Comparison of ENCODE assay signal across 8 cellular contexts in the genomic region with DNA sequence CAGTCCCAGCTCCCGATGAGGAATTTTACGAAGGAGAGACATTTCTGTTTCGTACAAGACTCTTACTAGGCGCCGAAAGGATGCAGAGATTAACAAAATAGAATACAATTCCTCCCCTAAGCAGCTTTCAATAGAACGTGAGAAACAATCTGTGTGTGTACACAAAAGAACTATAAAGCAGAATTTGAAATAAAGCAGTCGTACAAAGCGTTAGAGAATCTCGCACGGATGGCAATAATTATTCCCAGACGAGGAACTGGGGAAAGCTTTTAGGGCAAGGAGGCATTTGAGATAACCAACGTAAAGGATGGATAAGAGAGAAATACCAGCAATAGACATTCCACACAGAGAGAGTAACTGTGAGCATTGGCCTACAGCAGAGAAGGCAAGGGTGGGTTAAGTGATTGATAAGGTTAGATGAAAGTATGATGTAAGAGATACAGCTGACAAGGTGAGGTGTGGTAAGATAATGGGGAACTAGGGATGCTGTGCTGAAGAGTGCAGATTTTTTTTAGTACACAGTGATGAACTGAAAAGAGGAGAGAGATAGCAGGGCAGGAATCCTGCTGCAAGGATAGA. TPM values are rescaled to one million over a fixed set of nuclear protein-coding genes. Genes with fewer than 3 reads are reported as not detected.
DNase-seq lines count a peak whose midpoint lies in the region; ATAC-seq and TF ChIP-seq lines count a peak whose summit lies in the region.

No MANE protein-coding gene starts in this region.

- ATAC-seq in naive B cell (ENCODE audit: low read depth in 2 of 2) (no peak), GM18867 (IDR thresholded peaks at IDR 0.05; ENCODE audit: unreplicated experiment) (no peak), GM21390 (IDR thresholded peaks at IDR 0.05; ENCODE audit: unreplicated experiment) (no peak)

- peak overlapping the region; percentile 70 for H3K4me3 ChIP-seq in AG10803 (ENCODE audit: low read length)
- peak overlapping the region; percentile 45 to 61 for H3K4me3 ChIP-seq in cardiac fibroblast (replicated peaks in 1 of 2; ENCODE audit: low read depth in 2 of 2, low read length in 2 of 2)

- peaks cover 30 to 41% (median 35%) of the 10 kb centered on the region in 3 donors for H3K4me1 Mint-ChIP-seq in naive B cell

- H3K9me3 Mint-ChIP-seq in naive B cell: peaks cover 0 to 5% (median 0%) of the 10 kb centered on the region in 7 donors

- H3K4me3 Mint-ChIP-seq in naive B cell: no peak overlapping the region

- H3K27me3 Mint-ChIP-seq in naive B cell: no peaks in the 10 kb centered on the region

- DNase-seq in AG10803 (ENCODE audit: low read depth) (no peak), KBM-7 (peak; percentile 59), cardiac fibroblast (ENCODE audit: low read depth in 2 of 2) (no peak), naive B cell (peak; percentile 18), cerebellar nuclear complex (lab: John Stamatoyannopoulos, UW) (no peak), DMS79 (lab: John Stamatoyannopoulos, UW) (no peak)

- in situ Hi-C loops in KBM-7 (cut with MboI; ENCODE audit: low pct_unique_long_range_greater_than_20kb, low sequenced_read_pairs): no loop called here

- no peak for TF ChIP-seq CTCF in AG10803 (conservative IDR thresholded peaks at IDR 0.05; ENCODE audit: low read length)
- TF ChIP-seq CTCF in cardiac fibroblast (IDR thresholded peaks at IDR 0.05; ENCODE audit: low read depth, low read length): no peak

- H3K27ac Mint-ChIP-seq in naive B cell: no peak overlapping the region

- H3K36me3 Mint-ChIP-seq in naive B cell: peaks cover 0 to 7% of the 10 kb centered on the region in 2 donors

RNA-seq across cellular contexts. Expression of a gene that starts 1.0 kb away (rescaled TPM):
- polyA plus RNA-seq in naive B cell (ENCODE audit: low read depth in 6 of 6): 10 to 100 TPM; 21.2 to 33.3 (median 27.8) TPM

RNA-seq across cellular contexts. Expression of a gene that starts 52.5 kb away (rescaled TPM):
- polyA plus RNA-seq in naive B cell (ENCODE audit: low read depth in 6 of 6): 10 to 100 TPM; 29.3 to 54.3 (median 37.7) TPM

Comparison
In these comparisons a context has a peak if more than half of its experiments do, and no peak if none do; other contexts are left out.
1. DNase-seq: peak in KBM-7 (single experiment) and naive B cell (single experiment); none in AG10803 (single experiment), cardiac fibroblast (0 of 2), cerebellar nuclear complex (0 of 2) and DMS79 (single experiment).